ENCODE assay signal across 1 cellular context in the genomic region with DNA sequence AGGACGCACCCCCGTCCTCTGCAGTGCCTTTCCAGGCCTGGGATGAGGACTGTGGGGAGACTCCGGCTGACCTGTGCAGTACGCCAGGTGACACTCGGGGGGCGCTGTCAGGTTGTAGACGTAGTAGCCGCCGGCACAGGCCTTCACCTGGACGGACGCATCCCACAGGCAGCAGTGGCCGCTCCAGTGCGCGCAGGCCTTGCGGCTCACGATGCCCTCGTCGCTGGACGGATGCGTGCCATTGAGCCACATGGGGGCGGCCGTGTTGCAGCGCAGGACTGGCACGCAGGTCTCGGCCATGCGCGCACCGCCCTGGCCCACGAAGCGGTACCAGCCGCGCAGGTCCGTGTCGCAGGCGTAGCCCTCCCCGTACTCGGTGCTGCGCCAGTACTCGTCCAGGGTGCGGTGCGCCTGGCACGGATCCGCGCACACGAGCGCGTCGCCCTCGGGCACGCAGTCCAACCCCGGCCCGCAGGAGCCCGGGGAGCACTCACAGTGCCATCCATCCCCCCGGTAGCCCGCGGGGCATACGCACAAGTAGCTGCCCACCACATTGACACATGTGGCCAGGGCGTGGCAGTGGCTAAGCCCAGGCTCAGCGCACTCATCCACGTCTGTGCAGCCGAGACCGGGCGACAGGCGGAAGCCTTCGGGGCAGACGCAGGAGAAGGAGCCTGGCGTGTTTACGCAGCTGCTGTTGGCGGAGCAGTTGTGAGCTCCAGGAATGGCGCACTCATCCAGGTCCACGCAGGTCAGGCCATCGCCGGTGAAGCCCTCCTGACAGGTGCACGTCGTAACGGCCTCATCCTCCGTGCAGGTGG.
TF ChIP-seq lines count a peak whose summit lies in the region.

No MANE protein-coding gene starts in this region.

TF ChIP-seq in H1, 55 proteins besides CTCF, POLR2A, EP300 and RAD21:
- TF ChIP-seq BRCA1 (IDR thresholded peaks at IDR 0.05; ENCODE audit: low read depth, low read length) = no peak
- TF ChIP-seq, protein P1, sequence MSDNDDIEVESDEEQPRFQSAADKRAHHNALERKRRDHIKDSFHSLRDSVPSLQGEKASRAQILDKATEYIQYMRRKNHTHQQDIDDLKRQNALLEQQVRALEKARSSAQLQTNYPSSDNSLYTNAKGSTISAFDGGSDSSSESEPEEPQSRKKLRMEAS (IDR thresholded peaks at IDR 0.05) = peak; percentile 16; the same call in 1 of the 2 replicates
- TF ChIP-seq CREB1 (IDR thresholded peaks at IDR 0.05) = peak; percentile 52; the same call in 1 of the 2 replicates
- no peak for TF ChIP-seq CEBPB (IDR thresholded peaks at IDR 0.05; ENCODE audit: low read depth, low read length)
- TF ChIP-seq, protein P2, sequence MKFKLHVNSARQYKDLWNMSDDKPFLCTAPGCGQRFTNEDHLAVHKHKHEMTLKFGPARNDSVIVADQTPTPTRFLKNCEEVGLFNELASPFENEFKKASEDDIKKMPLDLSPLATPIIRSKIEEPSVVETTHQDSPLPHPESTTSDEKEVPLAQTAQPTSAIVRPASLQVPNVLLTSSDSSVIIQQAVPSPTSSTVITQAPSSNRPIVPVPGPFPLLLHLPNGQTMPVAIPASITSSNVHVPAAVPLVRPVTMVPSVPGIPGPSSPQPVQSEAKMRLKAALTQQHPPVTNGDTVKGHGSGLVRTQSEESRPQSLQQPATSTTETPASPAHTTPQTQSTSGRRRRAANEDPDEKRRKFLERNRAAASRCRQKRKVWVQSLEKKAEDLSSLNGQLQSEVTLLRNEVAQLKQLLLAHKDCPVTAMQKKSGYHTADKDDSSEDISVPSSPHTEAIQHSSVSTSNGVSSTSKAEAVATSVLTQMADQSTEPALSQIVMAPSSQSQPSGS (IDR thresholded peaks at IDR 0.05; ENCODE audit: low read length) = no peak
- no peak for TF ChIP-seq SIX5 (IDR thresholded peaks at IDR 0.05; ENCODE audit: low read depth, low read length)
- no peak for TF ChIP-seq USF2 (IDR thresholded peaks at IDR 0.05; ENCODE audit: low read length)
